Comparison of ENCODE assay signal across 1 cellular context in genomic region chr2:8872821-8873432, GRCh38.
TF ChIP-seq lines count a peak whose summit lies in the region.

No MANE protein-coding gene starts in this region.

TF ChIP-seq in GM23338, 12 proteins besides CTCF, POLR2A, EP300 and RAD21 (continued from another document):
- TF ChIP-seq ZNF462 (CRISPR knock-in tag; IDR thresholded peaks at IDR 0.05) = no peak
